ENCODE assay signal across 27 cellular contexts in genomic region chr13:42228527-42228926, GRCh38.
"Had no signal": no experiment of that assay in that cellular context is flagged by ENCODE, and none has a peak within 500 bp of the region (broad histone marks: within the 10 kb centered on the region; RNA-seq: fewer than 3 reads in every experiment).

No MANE protein-coding gene starts in this region.

- H3K4me1 ChIP-seq: breast epithelium, colonic mucosa, gastroesophageal sphincter, pancreas, psoas muscle, upper lobe of right lung had no signal

- H3K9me3 ChIP-seq: breast epithelium, colonic mucosa, gastroesophageal sphincter, neutrophil, pancreas, psoas muscle, thyroid gland, upper lobe of right lung had no signal

- H3K4me3 ChIP-seq: breast epithelium, colonic mucosa, gastroesophageal sphincter, pancreas, psoas muscle, thyroid gland, upper lobe of right lung had no signal

- H3K27ac ChIP-seq: breast epithelium, colonic mucosa, epithelial cell of prostate, gastroesophageal sphincter, neutrophil, pancreas, psoas muscle, thyroid gland, upper lobe of right lung had no signal

- DNase-seq: activated CD4-positive, alpha-beta memory T cell treated with anti-CD3 and anti-CD28 coated beads for 36 hours; activated CD4-positive, alpha-beta T cell treated with anti-CD3 and anti-CD28 coated beads for 48 hours; activated CD8-positive, alpha-beta memory T cell treated with anti-CD3 and anti-CD28 coated beads, Interleukin-2, amount 10 ng/mL, durations not matched to agents 7 days and 5 days; activated gamma-delta T cell treated with Interleukin-2 at 50 U/mL for 16 hours; activated naive CD8-positive, alpha-beta T cell treated with anti-CD3 and anti-CD28 coated beads, Interleukin-2, amount 10 ng/mL, durations not matched to agents 7 days and 5 days; amniotic stem cell; colonic mucosa; head of caudate nucleus; hypothalamus; left ventricle myocardium superior; midbrain; pancreas; psoas muscle; right cardiac atrium; stimulated activated CD4-positive, alpha-beta T cell treated with anti-CD3 and anti-CD28 coated beads, Interleukin-12 subunit alpha, Interleukin-12 subunit beta, amount 100 ng/mL, for 4 hours; stimulated activated CD4-positive, alpha-beta T cell treated with anti-CD3 and anti-CD28 coated beads, Interleukin-4, amount 100 ng/mL, for 4 hours; substantia nigra; thyroid gland; upper lobe of right lung had no signal

- ATAC-seq: activated CD8-positive, alpha-beta memory T cell treated with anti-CD3 and anti-CD28 coated beads, Interleukin-2, amount 10 ng/mL, durations not matched to agents 7 days and 5 days; gastroesophageal sphincter; left ventricle myocardium superior; natural killer cell treated with Interleukin-12 subunit alpha and Interleukin-12 subunit beta and Interleukin-15 and Interleukin-18, amount 100 ng/mL, for 72 hours; pancreas; psoas muscle; right cardiac atrium; upper lobe of right lung had no signal

- H3K27me3 Mint-ChIP-seq: activated CD4-positive, alpha-beta memory T cell treated with anti-CD3 and anti-CD28 coated beads for 36 hours; activated CD8-positive, alpha-beta memory T cell treated with anti-CD3 and anti-CD28 coated beads, Interleukin-2, amount 10 ng/mL, durations not matched to agents 7 days and 5 days; activated naive CD8-positive, alpha-beta T cell treated with anti-CD3 and anti-CD28 coated beads, Interleukin-2, amount 10 ng/mL, durations not matched to agents 7 days and 5 days; central memory CD8-positive, alpha-beta T cell; natural killer cell treated with Interleukin-12 subunit alpha and Interleukin-12 subunit beta and Interleukin-15 and Interleukin-18, amount 100 ng/mL, for 72 hours; stimulated activated naive CD8-positive, alpha-beta T cell treated with anti-CD3 and anti-CD28 coated beads, Interleukin-15, Interleukin-2, amounts not matched to agents 100 ng/mL and 50 ng/mL, for 24 hours had no signal

- H3K27ac Mint-ChIP-seq: activated CD4-positive, alpha-beta memory T cell treated with anti-CD3 and anti-CD28 coated beads for 36 hours; activated CD8-positive, alpha-beta memory T cell treated with anti-CD3 and anti-CD28 coated beads, Interleukin-2, amount 10 ng/mL, durations not matched to agents 7 days and 5 days; activated naive CD8-positive, alpha-beta T cell treated with anti-CD3 and anti-CD28 coated beads, Interleukin-2, amount 10 ng/mL, durations not matched to agents 7 days and 5 days; natural killer cell treated with Interleukin-12 subunit alpha and Interleukin-12 subunit beta and Interleukin-15 and Interleukin-18, amount 100 ng/mL, for 72 hours; stimulated activated naive CD8-positive, alpha-beta T cell treated with anti-CD3 and anti-CD28 coated beads, Interleukin-15, Interleukin-2, amounts not matched to agents 100 ng/mL and 50 ng/mL, for 24 hours had no signal

- H3K9me3 Mint-ChIP-seq: activated CD4-positive, alpha-beta memory T cell treated with anti-CD3 and anti-CD28 coated beads for 36 hours; activated naive CD8-positive, alpha-beta T cell treated with anti-CD3 and anti-CD28 coated beads, Interleukin-2, amount 10 ng/mL, durations not matched to agents 7 days and 5 days; activated T-helper 1 cell treated with anti-CD3 and anti-CD28 coated beads, Interleukin-12 subunit alpha, Interleukin-12 subunit beta, Interleukin-2, Interleukin-4 antibody, amounts not matched to agents 30 ng/mL and 10 ng/mL and 1 ng/mL, durations not matched to agents 14 hours and 24 hours and 36 hours; central memory CD8-positive, alpha-beta T cell; natural killer cell treated with Interleukin-12 subunit alpha and Interleukin-12 subunit beta and Interleukin-15 and Interleukin-18, amount 100 ng/mL, for 72 hours; stimulated activated naive CD8-positive, alpha-beta T cell treated with anti-CD3 and anti-CD28 coated beads, Interleukin-15, Interleukin-2, amounts not matched to agents 100 ng/mL and 50 ng/mL, for 24 hours had no signal

- FAIRE-seq: pancreas had no signal

- H3K4me1 Mint-ChIP-seq: activated CD8-positive, alpha-beta memory T cell treated with anti-CD3 and anti-CD28 coated beads, Interleukin-2, amount 10 ng/mL, durations not matched to agents 7 days and 5 days; central memory CD8-positive, alpha-beta T cell had no signal

- H3K27me3 ChIP-seq: breast epithelium, colonic mucosa, gastroesophageal sphincter, neutrophil, pancreas, thyroid gland, upper lobe of right lung had no signal

- H3K4me3 Mint-ChIP-seq: activated CD4-positive, alpha-beta memory T cell treated with anti-CD3 and anti-CD28 coated beads for 36 hours; activated CD8-positive, alpha-beta memory T cell treated with anti-CD3 and anti-CD28 coated beads, Interleukin-2, amount 10 ng/mL, durations not matched to agents 7 days and 5 days; activated naive CD8-positive, alpha-beta T cell treated with anti-CD3 and anti-CD28 coated beads, Interleukin-2, amount 10 ng/mL, durations not matched to agents 7 days and 5 days; activated T-helper 1 cell treated with anti-CD3 and anti-CD28 coated beads, Interleukin-12 subunit alpha, Interleukin-12 subunit beta, Interleukin-2, Interleukin-4 antibody, amounts not matched to agents 30 ng/mL and 10 ng/mL and 1 ng/mL, durations not matched to agents 14 hours and 24 hours and 36 hours; central memory CD8-positive, alpha-beta T cell; natural killer cell treated with Interleukin-12 subunit alpha and Interleukin-12 subunit beta and Interleukin-15 and Interleukin-18, amount 100 ng/mL, for 72 hours; stimulated activated naive CD8-positive, alpha-beta T cell treated with anti-CD3 and anti-CD28 coated beads, Interleukin-15, Interleukin-2, amounts not matched to agents 100 ng/mL and 50 ng/mL, for 24 hours had no signal

- H3K36me3 ChIP-seq: breast epithelium, colonic mucosa, neutrophil, pancreas, thyroid gland had no signal
